24 cellular contexts compared by ENCODE assay signal in genomic region chr12:111586986-111587385, GRCh38.
"Had no signal": no experiment of that assay in that cellular context is flagged by ENCODE, and none has a peak within 500 bp of the region (broad histone marks: within the 10 kb centered on the region; RNA-seq: fewer than 3 reads in every experiment).

No MANE protein-coding gene starts in this region.

- H3K27me3 ChIP-seq: adrenal gland had no signal

- H3K4me3 ChIP-seq: adrenal gland had no signal

- H3K27me3 Mint-ChIP-seq: activated CD4-positive, alpha-beta memory T cell treated with anti-CD3 and anti-CD28 coated beads for 36 hours; activated CD4-positive, alpha-beta T cell treated with anti-CD3 and anti-CD28 coated beads, Interleukin-2, amount 10 ng/mL, durations not matched to agents 7 days and 5 days; activated naive CD8-positive, alpha-beta T cell treated with anti-CD3 and anti-CD28 coated beads, Interleukin-2, amount 10 ng/mL, durations not matched to agents 7 days and 5 days had no signal

- H3K4me3 Mint-ChIP-seq: activated CD4-positive, alpha-beta memory T cell treated with anti-CD3 and anti-CD28 coated beads for 36 hours; activated CD4-positive, alpha-beta T cell treated with anti-CD3 and anti-CD28 coated beads, Interleukin-2, amount 10 ng/mL, durations not matched to agents 7 days and 5 days; activated naive CD8-positive, alpha-beta T cell treated with anti-CD3 and anti-CD28 coated beads, Interleukin-2, amount 10 ng/mL, durations not matched to agents 7 days and 5 days; activated T-cell treated with anti-CD3 and anti-CD28 coated beads, Interleukin-2, amount 50 U/mL, for 72 hours had no signal

- H3K36me3 ChIP-seq: adrenal gland had no signal

- H3K4me1 Mint-ChIP-seq: activated CD4-positive, alpha-beta T cell treated with anti-CD3 and anti-CD28 coated beads, Interleukin-2, amount 10 ng/mL, durations not matched to agents 7 days and 5 days; activated naive CD8-positive, alpha-beta T cell treated with anti-CD3 and anti-CD28 coated beads, Interleukin-2, amount 10 ng/mL, durations not matched to agents 7 days and 5 days had no signal

- H3K27ac Mint-ChIP-seq: activated CD4-positive, alpha-beta memory T cell treated with anti-CD3 and anti-CD28 coated beads for 36 hours; activated CD4-positive, alpha-beta T cell treated with anti-CD3 and anti-CD28 coated beads, Interleukin-2, amount 10 ng/mL, durations not matched to agents 7 days and 5 days; activated naive CD8-positive, alpha-beta T cell treated with anti-CD3 and anti-CD28 coated beads, Interleukin-2, amount 10 ng/mL, durations not matched to agents 7 days and 5 days; activated T-cell treated with anti-CD3 and anti-CD28 coated beads, Interleukin-2, amount 50 U/mL, for 72 hours had no signal

- H3K27ac ChIP-seq: adrenal gland had no signal

- DNase-seq: activated CD4-positive, alpha-beta memory T cell treated with anti-CD3 and anti-CD28 coated beads for 36 hours; activated CD4-positive, alpha-beta T cell treated with anti-CD3 and anti-CD28 coated beads, Interleukin-2, amount 10 ng/mL, durations not matched to agents 7 days and 5 days; activated CD4-positive, CD25-positive, alpha-beta regulatory T cell; activated CD8-positive, alpha-beta memory T cell treated with anti-CD3 and anti-CD28 coated beads for 24 hours; activated naive CD4-positive, alpha-beta T cell treated with anti-CD3 and anti-CD28 coated beads, Interleukin-2, amount 50 U/mL, for 16 hours; activated naive CD8-positive, alpha-beta T cell treated with anti-CD3 and anti-CD28 coated beads, Interleukin-2, amount 10 ng/mL, durations not matched to agents 7 days and 5 days; activated T-cell treated with anti-CD3 and anti-CD28 coated beads, Interleukin-2, amount 50 U/mL, for 72 hours; anterior cingulate cortex; Karpas-422; MM.1S; NCI-H1105; NCI-H1436; NCI-H1694 treated with DMSO at 0.1 percent for 48 hours; NCI-H2029 treated with DMSO at 0.1 percent for 48 hours; NCI-H345; NCI-H510A; NCI-H526 treated with DMSO at 0.1 percent for 48 hours; NCI-H82; NK-92 treated with Interleukin-12 subunit alpha and Interleukin-12 subunit beta, amount 100 ng/mL, for 24 hours; PC-3; SIG-M5; T-helper 2 cell; T1000 had no signal

- ATAC-seq: activated T-cell treated with anti-CD3 and anti-CD28 coated beads, Interleukin-2, amount 50 U/mL, for 72 hours had no signal

- H3K36me3 Mint-ChIP-seq: activated CD4-positive, alpha-beta memory T cell treated with anti-CD3 and anti-CD28 coated beads for 36 hours had no signal

- H3K9me3 ChIP-seq: adrenal gland had no signal

- H3K9me3 Mint-ChIP-seq: activated CD4-positive, alpha-beta memory T cell treated with anti-CD3 and anti-CD28 coated beads for 36 hours; activated CD4-positive, alpha-beta T cell treated with anti-CD3 and anti-CD28 coated beads, Interleukin-2, amount 10 ng/mL, durations not matched to agents 7 days and 5 days; activated naive CD8-positive, alpha-beta T cell treated with anti-CD3 and anti-CD28 coated beads, Interleukin-2, amount 10 ng/mL, durations not matched to agents 7 days and 5 days; activated T-cell treated with anti-CD3 and anti-CD28 coated beads, Interleukin-2, amount 50 U/mL, for 72 hours had no signal
